Comparison of ENCODE assay signal across 1 cellular context in the genomic region with DNA sequence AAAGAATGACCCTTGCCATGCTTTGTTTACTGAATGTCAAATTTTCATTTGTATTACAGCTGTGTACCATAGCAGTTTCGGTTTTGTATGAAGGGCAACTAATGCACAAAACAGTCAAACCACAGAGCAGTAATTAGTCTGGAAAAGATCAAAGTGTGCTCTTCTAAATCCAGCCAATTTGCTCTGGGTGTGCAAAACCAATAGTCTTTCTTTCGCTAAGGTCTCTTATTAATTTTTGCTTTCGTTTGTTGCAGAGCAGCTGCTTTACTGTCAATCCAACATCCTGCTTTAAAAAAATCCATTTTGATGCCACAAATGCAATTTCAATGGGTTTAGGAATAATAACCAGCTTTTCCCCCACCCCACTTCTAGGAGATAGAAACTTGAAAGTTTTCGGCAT.
TF ChIP-seq lines count a peak whose summit lies in the region.

No MANE protein-coding gene starts in this region.

TF ChIP-seq in A549, 52 proteins besides CTCF, POLR2A, EP300 and RAD21 (continued from another document):
- TF ChIP-seq, protein P1, sequence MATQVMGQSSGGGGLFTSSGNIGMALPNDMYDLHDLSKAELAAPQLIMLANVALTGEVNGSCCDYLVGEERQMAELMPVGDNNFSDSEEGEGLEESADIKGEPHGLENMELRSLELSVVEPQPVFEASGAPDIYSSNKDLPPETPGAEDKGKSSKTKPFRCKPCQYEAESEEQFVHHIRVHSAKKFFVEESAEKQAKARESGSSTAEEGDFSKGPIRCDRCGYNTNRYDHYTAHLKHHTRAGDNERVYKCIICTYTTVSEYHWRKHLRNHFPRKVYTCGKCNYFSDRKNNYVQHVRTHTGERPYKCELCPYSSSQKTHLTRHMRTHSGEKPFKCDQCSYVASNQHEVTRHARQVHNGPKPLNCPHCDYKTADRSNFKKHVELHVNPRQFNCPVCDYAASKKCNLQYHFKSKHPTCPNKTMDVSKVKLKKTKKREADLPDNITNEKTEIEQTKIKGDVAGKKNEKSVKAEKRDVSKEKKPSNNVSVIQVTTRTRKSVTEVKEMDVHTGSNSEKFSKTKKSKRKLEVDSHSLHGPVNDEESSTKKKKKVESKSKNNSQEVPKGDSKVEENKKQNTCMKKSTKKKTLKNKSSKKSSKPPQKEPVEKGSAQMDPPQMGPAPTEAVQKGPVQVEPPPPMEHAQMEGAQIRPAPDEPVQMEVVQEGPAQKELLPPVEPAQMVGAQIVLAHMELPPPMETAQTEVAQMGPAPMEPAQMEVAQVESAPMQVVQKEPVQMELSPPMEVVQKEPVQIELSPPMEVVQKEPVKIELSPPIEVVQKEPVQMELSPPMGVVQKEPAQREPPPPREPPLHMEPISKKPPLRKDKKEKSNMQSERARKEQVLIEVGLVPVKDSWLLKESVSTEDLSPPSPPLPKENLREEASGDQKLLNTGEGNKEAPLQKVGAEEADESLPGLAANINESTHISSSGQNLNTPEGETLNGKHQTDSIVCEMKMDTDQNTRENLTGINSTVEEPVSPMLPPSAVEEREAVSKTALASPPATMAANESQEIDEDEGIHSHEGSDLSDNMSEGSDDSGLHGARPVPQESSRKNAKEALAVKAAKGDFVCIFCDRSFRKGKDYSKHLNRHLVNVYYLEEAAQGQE (IDR thresholded peaks at IDR 0.05): no peak
- TF ChIP-seq, protein P2, sequence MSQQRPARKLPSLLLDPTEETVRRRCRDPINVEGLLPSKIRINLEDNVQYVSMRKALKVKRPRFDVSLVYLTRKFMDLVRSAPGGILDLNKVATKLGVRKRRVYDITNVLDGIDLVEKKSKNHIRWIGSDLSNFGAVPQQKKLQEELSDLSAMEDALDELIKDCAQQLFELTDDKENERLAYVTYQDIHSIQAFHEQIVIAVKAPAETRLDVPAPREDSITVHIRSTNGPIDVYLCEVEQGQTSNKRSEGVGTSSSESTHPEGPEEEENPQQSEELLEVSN (IDR thresholded peaks at IDR 0.05; ENCODE audit: borderline replicate concordance, low read depth): no peak
- TF ChIP-seq, protein P3, sequence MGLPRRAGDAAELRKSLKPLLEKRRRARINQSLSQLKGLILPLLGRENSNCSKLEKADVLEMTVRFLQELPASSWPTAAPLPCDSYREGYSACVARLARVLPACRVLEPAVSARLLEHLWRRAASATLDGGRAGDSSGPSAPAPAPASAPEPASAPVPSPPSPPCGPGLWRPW (IDR thresholded peaks at IDR 0.05): no peak
- TF ChIP-seq SREBF2 (IDR thresholded peaks at IDR 0.05): no peak
- no peak for TF ChIP-seq ZSCAN20 (CRISPR knock-in tag; IDR thresholded peaks at IDR 0.05)
- TF ChIP-seq MAZ (IDR thresholded peaks at IDR 0.05; ENCODE audit: borderline replicate concordance, low read depth, low read length): no peak
- no peak for TF ChIP-seq TP53 (CRISPR knock-in tag; IDR thresholded peaks at IDR 0.05)
- no peak for TF ChIP-seq CBX8 (IDR thresholded peaks at IDR 0.05)
